Comparison of ENCODE assay signal across 8 cellular contexts in genomic region chr10:43456561-43456960, GRCh38. TPM values are rescaled to one million over a fixed set of nuclear protein-coding genes. Genes with fewer than 3 reads are reported as not detected.
A peak's percentile ranks its signal among the peaks of the same experiment; 100 is the strongest.
DNase-seq lines count a peak whose midpoint lies in the region; ATAC-seq and TF ChIP-seq lines count a peak whose summit lies in the region.
"Not testable (repeated sequence)": the region's sequence is repeated elsewhere in the genome, so short reads cannot be mapped to it uniquely, and the experiment has no call there.

No MANE protein-coding gene starts in this region.

- H3K9me3 ChIP-seq in MM.1S (replicated peaks; ENCODE audit: insufficient read depth, low read length); effector memory CD4-positive, alpha-beta T cell (ENCODE audit: control insufficient read depth, low read length); right lobe of liver; trophoblast cell (ENCODE audit: insufficient read depth, low read depth, low read length); subcutaneous abdominal adipose tissue (ENCODE audit: control insufficient read depth in 5 of 5, low read length in 5 of 5): not testable (repeated sequence)

- DNase-seq in MM.1S; activated B cell treated with CpG ODN at 0.5 μM for 24 hours; activated naive CD8-positive, alpha-beta T cell treated with anti-CD3 and anti-CD28 coated beads for 36 hours; effector memory CD4-positive, alpha-beta T cell; right lobe of liver; trophoblast cell: not testable (repeated sequence)

- WGBS in right lobe of liver (ENCODE audit: insufficient coverage, low coverage, low lambda C conversion rate, missing lambda C conversion rate) = 91% methylated on average over 9 of the region's 15 CpGs
- WGBS in trophoblast cell (ENCODE audit: extremely low coverage, insufficient coverage, insufficient read length) = no CpG with 5 or more reads among the region's 15 CpGs

- ATAC-seq in activated B cell treated with CpG ODN at 0.5 μM for 24 hours (ENCODE audit: low read depth); right lobe of liver: not testable (repeated sequence)

- H3K9me2 ChIP-seq in MM.1S (replicated peaks; ENCODE audit: insufficient read depth, low read length) = not testable (repeated sequence)

- not testable (repeated sequence) for H3K27me3 ChIP-seq in MM.1S (replicated peaks; ENCODE audit: insufficient read depth, low read length); effector memory CD4-positive, alpha-beta T cell (replicated peaks; ENCODE audit: control insufficient read depth, insufficient read depth, low read length, poor library complexity, severe bottlenecking); right lobe of liver; trophoblast cell (ENCODE audit: insufficient read depth, low read length); subcutaneous abdominal adipose tissue (ENCODE audit: control insufficient read depth in 5 of 5, insufficient read depth in 4 of 5, low read length in 5 of 5)

- not testable (repeated sequence) for H3K4ac ChIP-seq in trophoblast cell (ENCODE audit: low read depth, low read length)

- H3K4me3 ChIP-seq in MM.1S (ENCODE audit: low read length); effector memory CD4-positive, alpha-beta T cell (ENCODE audit: insufficient read depth, low read depth, low read length, poor library complexity, severe bottlenecking); right lobe of liver; trophoblast cell (ENCODE audit: low read depth, low read length); subcutaneous abdominal adipose tissue (ENCODE audit: low read depth in 1 of 5, low read length in 5 of 5): not testable (repeated sequence)

- H2AFZ ChIP-seq in MM.1S (ENCODE audit: low read length) = peak overlapping the region; percentile 85
- not testable (repeated sequence) for H2AFZ ChIP-seq in trophoblast cell (ENCODE audit: insufficient read depth, low read length, poor library complexity)

- intact Hi-C loops in activated B cell treated with CpG ODN at 0.5 μM for 24 hours (cut with micrococcal nuclease); right lobe of liver (cut with DNase I): not testable (repeated sequence)

- CTCF ChIA-PET in activated B cell treated with CpG ODN at 0.5 μM for 24 hours (lab: Charles Lee) = not testable (repeated sequence)

- not testable (repeated sequence) for H4K20me1 ChIP-seq in MM.1S (ENCODE audit: insufficient read depth, low read length)

- H3K27ac Mint-ChIP-seq in activated B cell treated with CpG ODN at 0.5 μM for 24 hours = peak overlapping the region; percentile 100
- peak overlapping the region; percentile 99 for H3K27ac Mint-ChIP-seq in activated naive CD8-positive, alpha-beta T cell treated with anti-CD3 and anti-CD28 coated beads for 36 hours

- POLR2A ChIA-PET in activated B cell treated with CpG ODN at 0.5 μM for 24 hours (lab: Charles Lee) = not testable (repeated sequence)

- peak overlapping the region; percentile 91 for H3K4me2 ChIP-seq in MM.1S (ENCODE audit: low read depth, low read length)
- H3K4me2 ChIP-seq in trophoblast cell (ENCODE audit: low read length) = not testable (repeated sequence)

- H3K27ac ChIP-seq in C4-2B = peak overlapping the region; percentile 88
- H3K27ac ChIP-seq in MM.1S (ENCODE audit: low read length); trophoblast cell (ENCODE audit: low read depth, low read length): not testable (repeated sequence)
- peak overlapping the region; percentile 89 for H3K27ac ChIP-seq in effector memory CD4-positive, alpha-beta T cell (ENCODE audit: insufficient read depth, low read length, poor library complexity, severe bottlenecking)
- H3K27ac ChIP-seq in right lobe of liver = peak overlapping the region in 2 of 3 donors; percentile 77 to 87
- H3K27ac ChIP-seq in subcutaneous abdominal adipose tissue (ENCODE audit: low read depth, low read length) = peak overlapping the region; percentile 83

- H3K4me1 Mint-ChIP-seq in activated B cell treated with CpG ODN at 0.5 μM for 24 hours = peaks cover 42% of the 10 kb centered on the region
- peaks cover 47% of the 10 kb centered on the region for H3K4me1 Mint-ChIP-seq in activated naive CD8-positive, alpha-beta T cell treated with anti-CD3 and anti-CD28 coated beads for 36 hours

- not testable (repeated sequence) for H3K36me3 Mint-ChIP-seq in activated B cell treated with CpG ODN at 0.5 μM for 24 hours (ENCODE audit: low read depth)
- H3K36me3 Mint-ChIP-seq in activated naive CD8-positive, alpha-beta T cell treated with anti-CD3 and anti-CD28 coated beads for 36 hours = peaks cover 11% of the 10 kb centered on the region

- H3K9me3 Mint-ChIP-seq in activated B cell treated with CpG ODN at 0.5 μM for 24 hours; activated naive CD8-positive, alpha-beta T cell treated with anti-CD3 and anti-CD28 coated beads for 36 hours: not testable (repeated sequence)

- not testable (repeated sequence) for H3K14ac ChIP-seq in trophoblast cell (ENCODE audit: low read length)

- H3F3A ChIP-seq in MM.1S (ENCODE audit: insufficient read depth, low read length) = peaks cover 36% of the 10 kb centered on the region

- not testable (repeated sequence) for H2BK5ac ChIP-seq in trophoblast cell (ENCODE audit: low read depth, low read length, poor library complexity)

- not testable (repeated sequence) for H3K36me3 ChIP-seq in MM.1S (replicated peaks; ENCODE audit: insufficient read depth, low read length); effector memory CD4-positive, alpha-beta T cell (ENCODE audit: control insufficient read depth, insufficient read depth, low read length); right lobe of liver; trophoblast cell (ENCODE audit: control insufficient read depth in 1 of 2, insufficient read depth in 2 of 2, low read length in 2 of 2); subcutaneous abdominal adipose tissue (ENCODE audit: control insufficient read depth in 5 of 5, insufficient read depth in 5 of 5, low read length in 5 of 5)

- not testable (repeated sequence) for H3K9ac ChIP-seq in MM.1S (ENCODE audit: low read length); trophoblast cell (ENCODE audit: low read length)
- peak overlapping the region in 3 of 5 donors; percentile 44 to 85 (median 81) for H3K9ac ChIP-seq in subcutaneous abdominal adipose tissue (ENCODE audit: low read length in 5 of 5)

- not testable (repeated sequence) for H3K4me3 Mint-ChIP-seq in activated B cell treated with CpG ODN at 0.5 μM for 24 hours
- H3K4me3 Mint-ChIP-seq in activated naive CD8-positive, alpha-beta T cell treated with anti-CD3 and anti-CD28 coated beads for 36 hours = peak overlapping the region; percentile 99

- not testable (repeated sequence) for TF ChIP-seq CTCF in C4-2B (conservative IDR thresholded peaks at IDR 0.05); MM.1S (IDR thresholded peaks at IDR 0.05; ENCODE audit: low read length); activated B cell treated with CpG ODN at 0.5 μM for 24 hours (IDR thresholded peaks at IDR 0.05); right lobe of liver (IDR thresholded peaks at IDR 0.05)

- H3K18ac ChIP-seq in trophoblast cell (ENCODE audit: low read length) = not testable (repeated sequence)

- H4K91ac ChIP-seq in trophoblast cell (ENCODE audit: low read depth, low read length) = not testable (repeated sequence)

- H3K79me1 ChIP-seq in trophoblast cell (ENCODE audit: low read length) = peaks cover 13% of the 10 kb centered on the region

- H3K4me1 ChIP-seq in MM.1S (ENCODE audit: low read length) (peaks cover 30% of the 10 kb centered on the region), right lobe of liver (peaks cover 0 to 18% (median 2%) of the 10 kb centered on the region in 4 donors), subcutaneous abdominal adipose tissue (ENCODE audit: control insufficient read depth in 5 of 5, insufficient read depth in 5 of 5, low read length in 5 of 5) (peaks cover 0 to 28% (median 21%) of the 10 kb centered on the region in 5 donors)
- H3K4me1 ChIP-seq in effector memory CD4-positive, alpha-beta T cell (ENCODE audit: control insufficient read depth, insufficient read depth, low read length, poor library complexity, severe bottlenecking) = peaks cover 32% of the 10 kb centered on the region
- not testable (repeated sequence) for H3K4me1 ChIP-seq in trophoblast cell (ENCODE audit: control insufficient read depth in 1 of 2, insufficient read depth in 2 of 2, low read length in 2 of 2)

- peak overlapping the region; percentile 98 for H4K12ac ChIP-seq in trophoblast cell (ENCODE audit: low read depth, low read length)

- TF ChIP-seq POLR2A in right lobe of liver (IDR thresholded peaks at IDR 0.05) = not testable (repeated sequence)

- not testable (repeated sequence) for H2AK5ac ChIP-seq in trophoblast cell (ENCODE audit: low read length)

- not testable (repeated sequence) for H2BK120ac ChIP-seq in trophoblast cell (ENCODE audit: insufficient read depth, low read length, poor library complexity)

- not testable (repeated sequence) for H2BK12ac ChIP-seq in trophoblast cell (ENCODE audit: low read length)

- H3K79me2 ChIP-seq in MM.1S (ENCODE audit: low read length) = peaks cover 13% of the 10 kb centered on the region
- H3K79me2 ChIP-seq in trophoblast cell (ENCODE audit: control insufficient read depth, insufficient read depth, low read length, poor library complexity) = not testable (repeated sequence)

- not testable (repeated sequence) for H4K8ac ChIP-seq in trophoblast cell (ENCODE audit: low read depth, low read length)

- not testable (repeated sequence) for H3K23ac ChIP-seq in trophoblast cell (ENCODE audit: low read length)

- H3K27me3 Mint-ChIP-seq in activated B cell treated with CpG ODN at 0.5 μM for 24 hours; activated naive CD8-positive, alpha-beta T cell treated with anti-CD3 and anti-CD28 coated beads for 36 hours: not testable (repeated sequence)

RNA-seq across cellular contexts. Expression of gene ZNF487, which starts 19.6 kb away (rescaled TPM):
- 2.9 and 3.4 TPM in 2 replicates for total RNA-seq in activated B cell treated with CpG ODN at 0.5 μM for 24 hours
- 1 to 10 TPM; 2.4 to 2.9 TPM for total RNA-seq in activated naive CD8-positive, alpha-beta T cell treated with anti-CD3 and anti-CD28 coated beads for 36 hours
- total RNA-seq in right lobe of liver = 1 to 10 TPM; 1.4 to 3.0 (median 1.8) TPM
- 1.5 and 1.8 TPM in 2 replicates for polyA plus RNA-seq in trophoblast cell (2013)

RNA-seq across cellular contexts. Expression of gene HNRNPF, which starts 47.6 kb away (rescaled TPM):
- total RNA-seq in activated B cell treated with CpG ODN at 0.5 μM for 24 hours (253 and 255 TPM in 2 replicates), right lobe of liver (100 to 1,000 TPM; 106 to 160 (median 121) TPM)
- total RNA-seq in activated naive CD8-positive, alpha-beta T cell treated with anti-CD3 and anti-CD28 coated beads for 36 hours = 100 to 1,000 TPM; 530 to 544 TPM
- polyA plus RNA-seq in trophoblast cell (2013) = 123 and 124 TPM in 2 replicates
